ENCODE assay signal across 8 cellular contexts in genomic region chr1:82161651-82162238, GRCh38.
DNase-seq lines count a peak whose midpoint lies in the region; ATAC-seq, FAIRE-seq and TF ChIP-seq lines count a peak whose summit lies in the region.

No MANE protein-coding gene starts in this region.

- peaks cover 5 to 24% (median 14%) of the 10 kb centered on the region in 7 donors for H3K4me1 Mint-ChIP-seq in naive thymus-derived CD4-positive, alpha-beta T cell

- H3K9me3 Mint-ChIP-seq in activated naive CD4-positive, alpha-beta T cell treated with anti-CD3 and anti-CD28 coated beads, Interleukin-2, amount 50 U/mL, for 72 hours = no peaks in the 10 kb centered on the region
- peaks cover 0 to 2% (median 0%) of the 10 kb centered on the region in 11 donors for H3K9me3 Mint-ChIP-seq in naive thymus-derived CD4-positive, alpha-beta T cell

- H3K4me1 ChIP-seq in naive thymus-derived CD4-positive, alpha-beta T cell (ENCODE audit: control insufficient read depth in 2 of 2, insufficient read depth in 2 of 2, low read length in 2 of 2) = no peaks in the 10 kb centered on the region

- peak overlapping the region in 1 of 2 donors; percentile 68 for H3K27ac Mint-ChIP-seq in activated naive CD4-positive, alpha-beta T cell treated with anti-CD3 and anti-CD28 coated beads, Interleukin-2, amount 50 U/mL, for 72 hours
- H3K27ac Mint-ChIP-seq in naive thymus-derived CD4-positive, alpha-beta T cell = peak overlapping the region in 5 of 9 donors; percentile 33 to 92 (median 55)

- no peaks in the 10 kb centered on the region for H3K36me3 ChIP-seq in naive thymus-derived CD4-positive, alpha-beta T cell (ENCODE audit: control insufficient read depth in 2 of 3, insufficient read depth in 3 of 3, low read length in 3 of 3)

- no peaks in the 10 kb centered on the region for H3K27me3 ChIP-seq in naive thymus-derived CD4-positive, alpha-beta T cell (ENCODE audit: control insufficient read depth in 2 of 2, insufficient read depth in 2 of 2, low read length in 2 of 2)

- no peak overlapping the region for H3K4me3 ChIP-seq in naive thymus-derived CD4-positive, alpha-beta T cell (ENCODE audit: low read length)

- H3K36me3 Mint-ChIP-seq in activated naive CD4-positive, alpha-beta T cell treated with anti-CD3 and anti-CD28 coated beads, Interleukin-2, amount 50 U/mL, for 72 hours = no peaks in the 10 kb centered on the region
- peaks cover 0 to 2% (median 0%) of the 10 kb centered on the region in 5 donors for H3K36me3 Mint-ChIP-seq in naive thymus-derived CD4-positive, alpha-beta T cell

- DNase-seq in DMS153 treated with DMSO at 0.1 percent for 48 hours (lab: John Stamatoyannopoulos, UW; ENCODE audit: unreplicated experiment) = peak; percentile 52
- DNase-seq in activated naive CD4-positive, alpha-beta T cell treated with anti-CD3 and anti-CD28 coated beads, Interleukin-2, amount 50 U/mL, for 72 hours (ENCODE audit: low spot score in 2 of 2) = no peak
- DNase-seq in naive thymus-derived CD4-positive, alpha-beta T cell = peak in 3 of 9 donors; percentile 18 to 34 (median 21)
- DNase-seq in SKM-1 (lab: John Stamatoyannopoulos, UW; ENCODE audit: unreplicated experiment) = no peak
- no peak for DNase-seq in D721Med (ENCODE audit: insufficient read length, low spot score)

- FAIRE-seq in D721Med (lab: Jason Lieb, UNC) = no peak

- no peaks in the 10 kb centered on the region for H3K9me3 ChIP-seq in naive thymus-derived CD4-positive, alpha-beta T cell (ENCODE audit: control insufficient read depth in 2 of 3, low read length in 3 of 3)

- CTCF ChIA-PET in naive thymus-derived CD4-positive, alpha-beta T cell (lab: Charles Lee) = no interaction called here

- intact Hi-C loops in naive thymus-derived CD4-positive, alpha-beta T cell (cut with micrococcal nuclease) = no loop called here

- H3K4me3 Mint-ChIP-seq in naive thymus-derived CD4-positive, alpha-beta T cell = peak overlapping the region in 9 of 10 donors; percentile 31 to 82 (median 73)

- ATAC-seq in HG03196 (IDR thresholded peaks at IDR 0.05; ENCODE audit: unreplicated experiment) = peak; percentile 59
- peak; percentile 4 to 75 for ATAC-seq in activated naive CD4-positive, alpha-beta T cell treated with anti-CD3 and anti-CD28 coated beads, Interleukin-2, amount 50 U/mL, for 72 hours
- ATAC-seq in naive thymus-derived CD4-positive, alpha-beta T cell = peak; percentile 37
- ATAC-seq in HG03571 (IDR thresholded peaks at IDR 0.05; ENCODE audit: unreplicated experiment) = no peak
- ATAC-seq in HG03469 (IDR thresholded peaks at IDR 0.05; ENCODE audit: unreplicated experiment) = no peak

- peaks cover 0 to 4% (median 0%) of the 10 kb centered on the region in 5 donors for H3K27me3 Mint-ChIP-seq in naive thymus-derived CD4-positive, alpha-beta T cell

- TF ChIP-seq CTCF in D721Med (IDR thresholded peaks at IDR 0.05; ENCODE audit: insufficient read depth, missing control alignments) = no peak

- H3K27ac ChIP-seq in naive thymus-derived CD4-positive, alpha-beta T cell (ENCODE audit: low read depth, low read length) = no peak overlapping the region

- POLR2A ChIA-PET in naive thymus-derived CD4-positive, alpha-beta T cell (lab: Charles Lee) = no interaction called here

Comparison
In these comparisons a context has a peak if more than half of its experiments do, and no peak if none do; other contexts are left out.
1. ATAC-seq: peak in HG03196 (single experiment), activated naive CD4-positive, alpha-beta T cell treated with anti-CD3 and anti-CD28 coated beads, Interleukin-2, amount 50 U/mL, for 72 hours (2 of 2) and naive thymus-derived CD4-positive, alpha-beta T cell (single experiment); none in HG03571 (single experiment) and HG03469 (single experiment).